ENCODE assay signal across 8 cellular contexts in the genomic region with DNA sequence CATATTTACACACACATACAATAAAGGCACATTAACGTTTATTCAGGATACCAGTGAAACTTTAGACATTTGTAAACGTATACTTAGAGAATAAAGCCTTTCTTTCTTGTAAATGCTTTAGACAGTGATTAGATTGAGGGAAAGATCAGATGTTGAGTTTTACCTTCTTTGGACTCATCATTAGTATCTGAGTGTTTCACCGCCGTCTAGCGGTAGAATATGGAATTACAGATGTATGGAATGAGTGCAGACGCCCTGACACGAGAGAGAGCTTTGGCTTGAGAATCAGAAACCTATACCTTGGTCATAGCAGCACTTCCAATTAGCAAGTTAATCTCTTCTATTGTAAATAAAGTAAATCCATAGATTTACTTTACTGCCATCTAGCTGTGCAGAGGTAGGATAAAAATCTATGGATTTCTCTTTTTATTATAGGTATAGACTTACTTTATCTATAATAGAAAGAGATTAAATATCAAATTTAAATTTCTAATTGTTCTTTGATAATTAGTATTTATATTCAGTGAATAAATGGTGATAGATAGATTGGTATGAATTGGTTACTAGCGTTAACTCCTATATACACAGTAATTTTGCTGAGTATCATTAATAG. TPM values are rescaled to one million over a fixed set of nuclear protein-coding genes. Genes with fewer than 3 reads are reported as not detected.
DNase-seq lines count a peak whose midpoint lies in the region; ATAC-seq and TF ChIP-seq lines count a peak whose summit lies in the region.

No MANE protein-coding gene starts in this region.

- H3K4me1 Mint-ChIP-seq in memory B cell = peaks cover 3% of the 10 kb centered on the region

- H4K20me1 ChIP-seq in SU-DHL-6 (ENCODE audit: low read depth, low read length) = no peaks in the 10 kb centered on the region

- TF ChIP-seq CTCF in A673 (conservative IDR thresholded peaks at IDR 0.05; ENCODE audit: low read depth, low read length) (peak; percentile 89), LNCaP clone FGC (IDR thresholded peaks at IDR 0.05; ENCODE audit: control insufficient read depth, extremely low read depth, insufficient read depth) (peak; percentile 86), SU-DHL-6 (IDR thresholded peaks at IDR 0.05; ENCODE audit: insufficient read depth, low read length, poor library complexity, severe bottlenecking) (peak; percentile 75), cardiac fibroblast (IDR thresholded peaks at IDR 0.05; ENCODE audit: low read depth, low read length) (peak; percentile 92)

- CTCF ChIA-PET in A673 (lab: Charles Lee) = interaction anchor here (1.0 kb wide), 1 partner anchor 111 kb away, joined by 3 read pairs; no protein-coding TSS in a partner anchor

- intact Hi-C loops in A673 (cut with micrococcal nuclease; ENCODE audit: unreplicated experiment) = loop anchor here (1.0 to 5.0 kb wide), 3 partner anchors 110 to 294 kb away; no protein-coding TSS in a partner anchor

- no TSS peak for BruUV-seq in A673 (replicated peaks; lab: Mats Ljungman, UMichigan)

- POLR2A ChIA-PET in A673 (lab: Charles Lee; ENCODE audit: low non-redundant PET) = no interaction called here

- H3K4me3 ChIP-seq in A673 (ENCODE audit: low read depth, low read length, poor library complexity, severe bottlenecking) = no peak overlapping the region
- no peak overlapping the region for H3K4me3 ChIP-seq in LNCaP clone FGC (ENCODE audit: low read depth, low read length)
- no peak overlapping the region for H3K4me3 ChIP-seq in SU-DHL-6 (ENCODE audit: insufficient read depth, low read length, poor library complexity, severe bottlenecking)
- no peak overlapping the region for H3K4me3 ChIP-seq in cardiac fibroblast (replicated peaks in 1 of 2; ENCODE audit: low read depth in 2 of 2, low read length in 2 of 2)

- no peak overlapping the region for H3K4me2 ChIP-seq in SU-DHL-6 (ENCODE audit: low read depth, low read length, poor library complexity, severe bottlenecking)

- no peak overlapping the region for H3K27ac Mint-ChIP-seq in memory B cell

- H3K9me3 ChIP-seq in A673 (ENCODE audit: low read depth, low read length, poor library complexity, severe bottlenecking) = no peaks in the 10 kb centered on the region
- H3K9me3 ChIP-seq in SU-DHL-6 (ENCODE audit: insufficient read depth, low read length) = no peaks in the 10 kb centered on the region

- H3K36me3 ChIP-seq in A673 (ENCODE audit: insufficient read depth, low read length, poor library complexity, severe bottlenecking) = no peaks in the 10 kb centered on the region
- H3K36me3 ChIP-seq in SU-DHL-6 (ENCODE audit: low read length) = no peaks in the 10 kb centered on the region

- H3K79me2 ChIP-seq in SU-DHL-6 (ENCODE audit: insufficient read depth, low read length) = no peaks in the 10 kb centered on the region

- H3K27me3 ChIP-seq in A673 (replicated peaks; ENCODE audit: insufficient read depth, low read depth, low read length, poor library complexity) = peaks cover 5% of the 10 kb centered on the region
- no peaks in the 10 kb centered on the region for H3K27me3 ChIP-seq in SU-DHL-6 (ENCODE audit: low read length)

- H3K4me1 ChIP-seq in A673 (ENCODE audit: insufficient read depth, low read length, poor library complexity, severe bottlenecking) = no peaks in the 10 kb centered on the region

- no peak overlapping the region for H3K27ac ChIP-seq in A673 (ENCODE audit: low read depth, low read length, poor library complexity, severe bottlenecking)
- H3K27ac ChIP-seq in SU-DHL-6 (ENCODE audit: low read depth, low read length) = no peak overlapping the region

- no peak overlapping the region for H3K4me3 Mint-ChIP-seq in memory B cell

- H3F3A ChIP-seq in SU-DHL-6 (ENCODE audit: insufficient read depth) = no peaks in the 10 kb centered on the region

- ATAC-seq in memory B cell (ENCODE audit: low read depth) = peak; percentile 58
- ATAC-seq in HG03135 (IDR thresholded peaks at IDR 0.05; ENCODE audit: unreplicated experiment) = no peak

- H3K27me3 Mint-ChIP-seq in memory B cell = peaks cover 10% of the 10 kb centered on the region

- H3K9ac ChIP-seq in SU-DHL-6 (ENCODE audit: low read length) = no peak overlapping the region

- H3K9me2 ChIP-seq in SU-DHL-6 (replicated peaks; ENCODE audit: insufficient read depth, low read length) = no peaks in the 10 kb centered on the region

- no peak overlapping the region for H2AFZ ChIP-seq in SU-DHL-6 (ENCODE audit: low read depth, low read length, severe bottlenecking)

- H3K36me3 Mint-ChIP-seq in memory B cell = no peaks in the 10 kb centered on the region

- H3K9me3 Mint-ChIP-seq in memory B cell = no peaks in the 10 kb centered on the region

- DNase-seq in A673 (ENCODE audit: low spot score) = peak; percentile 71
- DNase-seq in GDM1 (lab: John Stamatoyannopoulos, UW) = peak; percentile 2
- peak; percentile 28 for DNase-seq in LNCaP clone FGC (ENCODE audit: low read depth)
- peak; percentile 69 to 80 for DNase-seq in cardiac fibroblast (ENCODE audit: low read depth in 2 of 2)
- DNase-seq in memory B cell (ENCODE audit: low spot score in 2 of 2) = peak; percentile 44 to 50
- DNase-seq in superior temporal gyrus (ENCODE audit: extremely low spot score) = peak; percentile 76

RNA-seq across cellular contexts. Expression of gene FLG2, which starts 12.6 kb away (rescaled TPM):
- not detected in 2 replicates for total RNA-seq in A673 (2021)

RNA-seq across cellular contexts. Expression of gene FLG, which starts 22.2 kb away (rescaled TPM):
- not detected in 2 replicates for total RNA-seq in A673 (2021)

Comparison
In these comparisons a context has a peak if more than half of its experiments do, and no peak if none do; other contexts are left out.
1. DNase-seq: peak in every context shown above with its lines; median percentile 76 in superior temporal gyrus; 74 in cardiac fibroblast; 71 in A673; 47 in memory B cell; 28 in LNCaP clone FGC; 2 in GDM1.